ENCODE assay signal across 1 cellular context in genomic region chr2:199811360-199811759, GRCh38.
A peak's percentile ranks its signal among the peaks of the same experiment; 100 is the strongest.
TF ChIP-seq lines count a peak whose summit lies in the region.

No MANE protein-coding gene starts in this region.

TF ChIP-seq in H1, 55 proteins besides CTCF, POLR2A, EP300 and RAD21:
- TF ChIP-seq USF2 (IDR thresholded peaks at IDR 0.05; ENCODE audit: low read length): no peak
- no peak for TF ChIP-seq SUZ12 (IDR thresholded peaks at IDR 0.05; ENCODE audit: low read length)
- TF ChIP-seq MAFK (IDR thresholded peaks at IDR 0.05; ENCODE audit: low read depth, low read length): 0 out of 2 replicates have a peak, but pooled peaks have one; percentile 13
- TF ChIP-seq MAX (IDR thresholded peaks at IDR 0.05): no peak
